ENCODE assay signal across 11 cellular contexts in genomic region chr14:70698288-70698687, GRCh38. TPM values are rescaled to one million over a fixed set of nuclear protein-coding genes. Genes with fewer than 3 reads are reported as not detected.
DNase-seq lines count a peak whose midpoint lies in the region; ATAC-seq and TF ChIP-seq lines count a peak whose summit lies in the region.
"Had no signal": no experiment of that assay in that cellular context is flagged by ENCODE, and none has a peak within 500 bp of the region (broad histone marks: within the 10 kb centered on the region; RNA-seq: fewer than 3 reads in every experiment).

No MANE protein-coding gene starts in this region.

- H3K4me2 ChIP-seq in PC-3 (ENCODE audit: low read length) (peak overlapping the region; percentile 58), neuronal stem cell (ENCODE audit: insufficient read depth, low read length, poor library complexity, severe bottlenecking) (no peak overlapping the region)

- 59 to 61% methylated on average over 3 of the region's 3 CpGs for WGBS in esophagus squamous epithelium, 2 donors
- no CpG with 5 or more reads among the region's 3 CpGs for WGBS in neuronal stem cell (ENCODE audit: extremely low coverage in 2 of 2, insufficient read length in 2 of 2, insufficient replicate concordance in 1 of 2), 2 donors

- H2BK12ac ChIP-seq in neuronal stem cell (ENCODE audit: low read length): no peak overlapping the region

- CTCF ChIA-PET in PC-3 (lab: Charles Lee): interaction anchor here (0.6 kb wide), 3 partner anchors 43 to 110 kb away, joined by 3 to 12 read pairs (median 3); no protein-coding TSS in a partner anchor

- in situ Hi-C loops in GM13977 (cut with MboI; ENCODE audit: low pct_unique_long_range_greater_than_20kb, low sequenced_read_pairs, unreplicated experiment): no loop called here
- in situ Hi-C loops in HAP-1 (cut with MboI; ENCODE audit: low sequenced_read_pairs): no loop called here

- no peak overlapping the region for H4K91ac ChIP-seq in neuronal stem cell (ENCODE audit: low read depth, low read length, poor library complexity)

- H3K9ac ChIP-seq in PC-3 (ENCODE audit: low read length) (peak overlapping the region; percentile 84), neuronal stem cell (ENCODE audit: low read depth, low read length, poor library complexity) (no peak overlapping the region)

- H4K20me1 ChIP-seq in PC-3 (ENCODE audit: low read length): no peaks in the 10 kb centered on the region

- H3K79me1 ChIP-seq in neuronal stem cell (ENCODE audit: low read depth, low read length): no peaks in the 10 kb centered on the region

- H3K23ac ChIP-seq in neuronal stem cell (ENCODE audit: low read depth, low read length, poor library complexity): no peak overlapping the region

- H2AK5ac ChIP-seq in neuronal stem cell (ENCODE audit: low read depth, low read length): no peak overlapping the region

- H3K27ac ChIP-seq in PC-3 (ENCODE audit: low read length) (peak overlapping the region; percentile 96), esophagus squamous epithelium (peak overlapping the region; percentile 65 to 81 (median 73)), neuronal stem cell (replicated peaks; ENCODE audit: low read length) (no peak overlapping the region)
- H3K27ac ChIP-seq: cardiac muscle cell had no signal

- ATAC-seq in PC-3: peak; percentile 92

- H3K4ac ChIP-seq in neuronal stem cell (ENCODE audit: low read length): no peak overlapping the region

- no peaks in the 10 kb centered on the region for H3K79me2 ChIP-seq in PC-3 (ENCODE audit: low read length)

- H3K36me3 ChIP-seq in PC-3 (ENCODE audit: low read depth, low read length) (no peaks in the 10 kb centered on the region), esophagus squamous epithelium (no peaks in the 10 kb centered on the region), neuronal stem cell (replicated peaks in 1 of 2; ENCODE audit: control insufficient read depth in 2 of 2, insufficient read depth in 2 of 2, low read length in 2 of 2) (no peaks in the 10 kb centered on the region), HAP-1 (replicated peaks) (no peaks in the 10 kb centered on the region)
- H3K36me3 ChIP-seq: cardiac muscle cell had no signal

- no peak overlapping the region for H2BK5ac ChIP-seq in neuronal stem cell (ENCODE audit: low read length)

- DNase-seq in ELR (ENCODE audit: low read depth) (peak; percentile 54), PC-3 (peak; percentile 87), esophagus squamous epithelium (lab: John Stamatoyannopoulos, UW) (no peak), neuronal stem cell (ENCODE audit: low spot score) (no peak), GM13977 (ENCODE audit: low spot score) (no peak), SW 1271 (lab: John Stamatoyannopoulos, UW) (no peak), HAP-1 (ENCODE audit: low spot score in 2 of 2) (no peak)
- DNase-seq in stimulated activated naive CD4-positive, alpha-beta T cell (lab: John Stamatoyannopoulos, UW): no peak
- DNase-seq: activated CD4-positive, alpha-beta T cell treated with anti-CD3 and anti-CD28 coated beads, Interleukin-2, amount 10 ng/mL, durations not matched to agents 24 days and 14 days; stimulated activated CD4-positive, alpha-beta T cell treated with anti-CD3 and anti-CD28 coated beads, Interleukin-2, amount 100 ng/mL, for 24 hours had no signal

- H3K9me3 ChIP-seq in PC-3 (ENCODE audit: low read length): no peaks in the 10 kb centered on the region
- H3K9me3 ChIP-seq in esophagus squamous epithelium: no peaks in the 10 kb centered on the region
- H3K9me3 ChIP-seq in neuronal stem cell (replicated peaks in 1 of 2; ENCODE audit: control insufficient read depth in 2 of 2, insufficient read depth in 1 of 2, low read depth in 1 of 2, low read length in 2 of 2): no peaks in the 10 kb centered on the region
- no peaks in the 10 kb centered on the region for H3K9me3 ChIP-seq in HAP-1

- no peak overlapping the region for H3K14ac ChIP-seq in neuronal stem cell (ENCODE audit: low read length)

- TF ChIP-seq POLR2A in esophagus squamous epithelium (IDR thresholded peaks at IDR 0.05): no peak

- no TSS peak for BruUV-seq in PC-3 (replicated peaks; lab: Mats Ljungman, UMichigan)

- no peaks in the 10 kb centered on the region for H3F3A ChIP-seq in PC-3 (ENCODE audit: low read length, unreplicated experiment)

- H4K8ac ChIP-seq in neuronal stem cell (ENCODE audit: low read depth, low read length): no peak overlapping the region

- H3K4me3 ChIP-seq in PC-3 (ENCODE audit: low read length) (peak overlapping the region; percentile 9), esophagus squamous epithelium (peak overlapping the region in 3 of 4 donors; percentile 13 to 28 (median 17)), neuronal stem cell (ENCODE audit: low read length in 2 of 2) (no peak overlapping the region), HAP-1 (no peak overlapping the region)
- H3K4me3 ChIP-seq: cardiac muscle cell had no signal

- intact Hi-C loops in PC-3 (cut with micrococcal nuclease) (loop anchor here (1.0 to 5.0 kb wide), 3 partner anchors 9 to 594 kb away; partner anchors contain the start of gene TTC9), esophagus squamous epithelium (cut with DNase I) (no loop called here)

- POLR2A ChIA-PET in PC-3 (lab: Charles Lee; ENCODE audit: unreplicated experiment): interaction anchor here (0.6 to 1.1 kb wide), 4 partner anchors 56 to 119 kb away, joined by 3 to 5 read pairs (median 4); partner anchors contain the start of genes MAP3K9 and TTC9

- H3K9me2 ChIP-seq in PC-3 (replicated peaks; ENCODE audit: low read length): no peaks in the 10 kb centered on the region

- H3K4me1 ChIP-seq in PC-3 (ENCODE audit: insufficient read depth, low read length) (peaks cover 27% of the 10 kb centered on the region), esophagus squamous epithelium (peaks cover 0 to 37% (median 15%) of the 10 kb centered on the region in 3 donors), neuronal stem cell (ENCODE audit: control insufficient read depth in 2 of 2, insufficient read depth in 1 of 2, low read depth in 1 of 2, low read length in 2 of 2) (peaks cover 0 to 3% of the 10 kb centered on the region in 2 donors), HAP-1 (no peaks in the 10 kb centered on the region)

- no peak overlapping the region for H2BK15ac ChIP-seq in neuronal stem cell (ENCODE audit: low read length)

- peak overlapping the region; percentile 49 for H3K18ac ChIP-seq in neuronal stem cell (ENCODE audit: low read length)

- H2AFZ ChIP-seq in PC-3 (ENCODE audit: low read length) (peak overlapping the region; percentile 45), neuronal stem cell (ENCODE audit: low read length) (peak overlapping the region; percentile 4)

- H3K27me3 ChIP-seq in PC-3 (ENCODE audit: low read length) (no peaks in the 10 kb centered on the region), esophagus squamous epithelium (no peaks in the 10 kb centered on the region), neuronal stem cell (ENCODE audit: control insufficient read depth in 3 of 3, insufficient read depth in 3 of 3, low read depth in 1 of 3, low read length in 3 of 3) (peaks cover 0 to 8% (median 0%) of the 10 kb centered on the region in 3 experiments), HAP-1 (ENCODE audit: low read depth) (peaks cover 17% of the 10 kb centered on the region; the same call in 1 of the 2 replicates)
- H3K27me3 ChIP-seq: cardiac muscle cell had no signal

- no peak overlapping the region for H2BK120ac ChIP-seq in neuronal stem cell (ENCODE audit: low read depth, low read length)

- no peak for TF ChIP-seq CTCF in PC-3 (conservative IDR thresholded peaks at IDR 0.05; ENCODE audit: low read depth, low read length)
- no peak for TF ChIP-seq CTCF in esophagus squamous epithelium (IDR thresholded peaks at IDR 0.05)
- no peak for TF ChIP-seq CTCF in GM13977 (IDR thresholded peaks at IDR 0.05; ENCODE audit: extremely low read depth, insufficient read depth, missing control alignments)

RNA-seq across cellular contexts. Expression of gene TTC9, which starts 56.6 kb away (rescaled TPM):
- total RNA-seq in PC-3 (2014; rRNA removed) (3.6 and 4.1 TPM in 2 replicates), esophagus squamous epithelium (10 to 100 TPM; 22.5 to 50.6 (median 32.5) TPM)
- polyA plus RNA-seq in neuronal stem cell (2013, experiment 1 of 2): 3.7 TPM
- polyA plus RNA-seq in neuronal stem cell (2013, experiment 2 of 2): 3.8 TPM

Comparison
In these comparisons a context has a peak if more than half of its experiments do, and no peak if none do; other contexts are left out.
1. DNase-seq: peak in ELR (single experiment) and PC-3 (single experiment); none in esophagus squamous epithelium (single experiment), neuronal stem cell (single experiment), GM13977 (single experiment), SW 1271 (0 of 2), HAP-1 (0 of 2) and stimulated activated naive CD4-positive, alpha-beta T cell (0 of 6).
2. H3K4me3 ChIP-seq: peak in PC-3 (single experiment) and esophagus squamous epithelium (3 of 4); none in neuronal stem cell (0 of 2) and HAP-1 (single experiment).